Comparison of ENCODE assay signal across 19 cellular contexts in the genomic region with DNA sequence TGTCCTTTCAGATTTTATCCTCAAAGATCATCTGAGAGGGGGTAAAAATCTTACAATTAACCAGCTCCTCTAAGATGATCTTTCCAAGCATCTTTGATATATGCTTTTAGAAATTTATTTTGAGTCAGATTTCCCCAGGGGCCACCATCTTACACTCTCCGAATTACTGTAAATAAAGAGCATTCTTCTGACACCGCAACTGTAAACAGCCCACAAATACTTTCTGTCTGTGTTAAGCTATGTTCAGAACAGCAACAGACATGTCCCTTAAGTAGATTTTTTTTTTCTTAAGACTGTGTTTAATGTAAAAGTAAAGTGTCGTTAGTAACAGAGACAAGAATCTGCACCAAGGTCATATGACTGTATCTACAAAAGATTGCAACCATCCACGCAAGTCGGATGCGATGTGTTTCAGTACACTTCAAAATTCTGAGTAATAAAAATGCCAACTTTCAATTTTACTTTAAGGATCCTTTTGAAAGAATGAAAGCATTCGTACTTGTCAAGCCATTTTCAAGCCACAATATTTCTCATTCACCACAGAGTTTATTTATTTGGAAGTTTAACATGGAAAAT.
DNase-seq lines count a peak whose midpoint lies in the region; ATAC-seq, FAIRE-seq and TF ChIP-seq lines count a peak whose summit lies in the region.
"Had no signal": no experiment of that assay in that cellular context is flagged by ENCODE, and none has a peak within 500 bp of the region (broad histone marks: within the 10 kb centered on the region; RNA-seq: fewer than 3 reads in every experiment).

No MANE protein-coding gene starts in this region.

- no peaks in the 10 kb centered on the region for H3K9me3 Mint-ChIP-seq in activated T-cell treated with anti-CD3 and anti-CD28 coated beads, Interleukin-2, amount 50 U/mL, for 4 hours
- no peaks in the 10 kb centered on the region for H3K9me3 Mint-ChIP-seq in activated T-helper 2 cell treated with anti-CD3 and anti-CD28 coated beads, Interferon-gamma antibody, Interleukin-2, Interleukin-4, amounts not matched to agents 10 μg/mL and 5 μg/mL and 100 μg/mL, durations not matched to agents 14 hours and 24 hours and 36 hours

- H3K79me2 ChIP-seq in Loucy (ENCODE audit: insufficient read depth, low read length), result no peaks in the 10 kb centered on the region

- FAIRE-seq in small intestine (lab: Jason Lieb, UNC), result no peak
- FAIRE-seq: endothelial cell of umbilical vein, GM19239 had no signal

- H3K27ac Mint-ChIP-seq in activated T-helper 2 cell treated with anti-CD3 and anti-CD28 coated beads, Interferon-gamma antibody, Interleukin-2, Interleukin-4, amounts not matched to agents 10 μg/mL and 5 μg/mL and 100 μg/mL, durations not matched to agents 14 hours and 24 hours and 36 hours, result peak overlapping the region; percentile 92
- H3K27ac Mint-ChIP-seq: progenitor cell of endocrine pancreas had no signal

- H3K9me3 ChIP-seq in Loucy (ENCODE audit: insufficient read depth, low read depth, low read length) (no peaks in the 10 kb centered on the region), small intestine (ENCODE audit: control insufficient read depth, low read depth) (no peaks in the 10 kb centered on the region)
- H3K9me3 ChIP-seq: body of pancreas, HAP-1, neutrophil had no signal

- no peak overlapping the region for H3K4me2 ChIP-seq in Loucy (ENCODE audit: low read depth, low read length, poor library complexity, severe bottlenecking)
- H3K4me2 ChIP-seq: PC-9 had no signal

- H3K27ac ChIP-seq in small intestine (ENCODE audit: low read depth in 1 of 2, low read length in 1 of 2), result no peak overlapping the region
- H3K27ac ChIP-seq: body of pancreas, HL-60, neutrophil, PC-9 had no signal

- peaks cover 14% of the 10 kb centered on the region for H3K4me1 Mint-ChIP-seq in activated T-cell treated with anti-CD3 and anti-CD28 coated beads, Interleukin-2, amount 50 U/mL, for 4 hours (ENCODE audit: low read depth)
- peaks cover 34% of the 10 kb centered on the region for H3K4me1 Mint-ChIP-seq in activated T-helper 2 cell treated with anti-CD3 and anti-CD28 coated beads, Interferon-gamma antibody, Interleukin-2, Interleukin-4, amounts not matched to agents 10 μg/mL and 5 μg/mL and 100 μg/mL, durations not matched to agents 14 hours and 24 hours and 36 hours (ENCODE audit: low read depth)

- no peak for TF ChIP-seq CTCF in Loucy (conservative IDR thresholded peaks at IDR 0.05; ENCODE audit: low read length)

- no peak overlapping the region for H3K9ac ChIP-seq in Loucy (ENCODE audit: low read depth, low read length, poor library complexity, severe bottlenecking)

- H3F3A ChIP-seq in Loucy (ENCODE audit: low read depth), result no peaks in the 10 kb centered on the region

- peaks cover 27% of the 10 kb centered on the region for H3K27me3 Mint-ChIP-seq in activated T-cell treated with anti-CD3 and anti-CD28 coated beads, Interleukin-2, amount 50 U/mL, for 4 hours (ENCODE audit: low read depth)
- peaks cover 3% of the 10 kb centered on the region for H3K27me3 Mint-ChIP-seq in activated T-helper 2 cell treated with anti-CD3 and anti-CD28 coated beads, Interferon-gamma antibody, Interleukin-2, Interleukin-4, amounts not matched to agents 10 μg/mL and 5 μg/mL and 100 μg/mL, durations not matched to agents 14 hours and 24 hours and 36 hours (ENCODE audit: low read depth)
- H3K27me3 Mint-ChIP-seq: progenitor cell of endocrine pancreas had no signal

- intact Hi-C loops in activated T-helper 2 cell treated with anti-CD3 and anti-CD28 coated beads, Interferon-gamma antibody, Interleukin-2, Interleukin-4, amounts not matched to agents 10 μg/mL and 5 μg/mL and 100 μg/mL, durations not matched to agents 14 hours and 24 hours and 36 hours (cut with micrococcal nuclease), result loop anchor here (1.0 to 5.0 kb wide), 8 partner anchors 98 to 545 kb away; no protein-coding TSS in a partner anchor

- no peak for DNase-seq in activated T-cell treated with anti-CD3 and anti-CD28 coated beads, Interleukin-2, amount 50 U/mL, for 4 hours
- DNase-seq in activated T-cell treated with anti-CD3 and anti-CD28 coated beads, Interleukin-2, amount 50 U/mL, for 48 hours, result no peak
- no peak for DNase-seq in activated T-helper 2 cell treated with anti-CD3 and anti-CD28 coated beads, Interferon-gamma antibody, Interleukin-2, Interleukin-4, amounts not matched to agents 10 μg/mL and 5 μg/mL and 100 μg/mL, durations not matched to agents 14 hours and 24 hours and 36 hours (ENCODE audit: low spot score)
- no peak for DNase-seq in stimulated activated naive CD8-positive, alpha-beta T cell treated with anti-CD3 and anti-CD28 coated beads, Interleukin-15, Interleukin-2, amounts not matched to agents 100 U/mL and 50 U/mL, for 24 hours
- no peak for DNase-seq in SKM-1 treated with dmso at 0.1 percent for 144 hours (lab: John Stamatoyannopoulos, UW; ENCODE audit: unreplicated experiment)
- no peak for DNase-seq in DMS 273 (lab: John Stamatoyannopoulos, UW; ENCODE audit: unreplicated experiment)
- no peak for DNase-seq in small intestine
- DNase-seq: body of pancreas, cerebellar nuclear complex, NCI-H187, PC-9, Right ventricle myocardium superior had no signal

- no peaks in the 10 kb centered on the region for H3K9me2 ChIP-seq in Loucy (replicated peaks; ENCODE audit: low read depth, low read length)

- 39 to 46% (median 43%) methylated on average over 7 of the region's 7 CpGs for WGBS in small intestine, 3 donors

- peak overlapping the region; percentile 59; the same call in 1 of the 2 replicates for H2AFZ ChIP-seq in Loucy (ENCODE audit: low read length)
- H2AFZ ChIP-seq: PC-9 had no signal

- H3K36me3 ChIP-seq in Loucy (ENCODE audit: insufficient read depth, low read length), result no peaks in the 10 kb centered on the region
- no peaks in the 10 kb centered on the region for H3K36me3 ChIP-seq in small intestine (ENCODE audit: control insufficient read depth in 2 of 2, insufficient read depth in 2 of 2, low read length in 2 of 2)
- H3K36me3 ChIP-seq: HAP-1, neutrophil had no signal

- H3K4me3 ChIP-seq in Loucy (ENCODE audit: low read length, poor library complexity, severe bottlenecking), result no peak overlapping the region
- no peak overlapping the region for H3K4me3 ChIP-seq in small intestine (ENCODE audit: low read depth in 1 of 2, low read length in 2 of 2)
- H3K4me3 ChIP-seq: body of pancreas, HAP-1, PC-9 had no signal

- H3K4me3 Mint-ChIP-seq in activated T-cell treated with anti-CD3 and anti-CD28 coated beads, Interleukin-2, amount 50 U/mL, for 4 hours, result peak overlapping the region; percentile 40
- H3K4me3 Mint-ChIP-seq in activated T-helper 2 cell treated with anti-CD3 and anti-CD28 coated beads, Interferon-gamma antibody, Interleukin-2, Interleukin-4, amounts not matched to agents 10 μg/mL and 5 μg/mL and 100 μg/mL, durations not matched to agents 14 hours and 24 hours and 36 hours (ENCODE audit: low read depth), result peak overlapping the region; percentile 82

- H3K36me3 Mint-ChIP-seq in activated T-cell treated with anti-CD3 and anti-CD28 coated beads, Interleukin-2, amount 50 U/mL, for 4 hours (ENCODE audit: insufficient read depth), result no peaks in the 10 kb centered on the region
- H3K36me3 Mint-ChIP-seq in activated T-helper 2 cell treated with anti-CD3 and anti-CD28 coated beads, Interferon-gamma antibody, Interleukin-2, Interleukin-4, amounts not matched to agents 10 μg/mL and 5 μg/mL and 100 μg/mL, durations not matched to agents 14 hours and 24 hours and 36 hours (ENCODE audit: low read depth), result no peaks in the 10 kb centered on the region

- no peaks in the 10 kb centered on the region for H3K27me3 ChIP-seq in Loucy (ENCODE audit: insufficient read depth, low read length, poor library complexity, severe bottlenecking)
- H3K27me3 ChIP-seq in small intestine (ENCODE audit: control insufficient read depth in 2 of 2, insufficient read depth in 2 of 2, low read length in 2 of 2), result no peaks in the 10 kb centered on the region
- H3K27me3 ChIP-seq: body of pancreas, neutrophil had no signal

- H3K4me1 ChIP-seq in Loucy (ENCODE audit: insufficient read depth, low read length, poor library complexity, severe bottlenecking), result peaks cover 3% of the 10 kb centered on the region
- no peaks in the 10 kb centered on the region for H3K4me1 ChIP-seq in small intestine (ENCODE audit: control insufficient read depth in 2 of 2, insufficient read depth in 1 of 2, low read depth in 1 of 2, low read length in 1 of 2)
- H3K4me1 ChIP-seq: body of pancreas had no signal

- no peaks in the 10 kb centered on the region for H4K20me1 ChIP-seq in Loucy (ENCODE audit: insufficient read depth, low read length, poor library complexity, severe bottlenecking)

- ATAC-seq in activated T-cell treated with anti-CD3 and anti-CD28 coated beads, Interleukin-2, amount 50 U/mL, for 4 hours, result peak; percentile 72 to 85
- ATAC-seq in stimulated activated naive CD8-positive, alpha-beta T cell treated with anti-CD3 and anti-CD28 coated beads, Interleukin-15, Interleukin-2, amounts not matched to agents 100 U/mL and 50 U/mL, for 24 hours, result peak; percentile 36
- ATAC-seq: body of pancreas had no signal
